ENCODE assay signal across 12 cellular contexts in the genomic region with DNA sequence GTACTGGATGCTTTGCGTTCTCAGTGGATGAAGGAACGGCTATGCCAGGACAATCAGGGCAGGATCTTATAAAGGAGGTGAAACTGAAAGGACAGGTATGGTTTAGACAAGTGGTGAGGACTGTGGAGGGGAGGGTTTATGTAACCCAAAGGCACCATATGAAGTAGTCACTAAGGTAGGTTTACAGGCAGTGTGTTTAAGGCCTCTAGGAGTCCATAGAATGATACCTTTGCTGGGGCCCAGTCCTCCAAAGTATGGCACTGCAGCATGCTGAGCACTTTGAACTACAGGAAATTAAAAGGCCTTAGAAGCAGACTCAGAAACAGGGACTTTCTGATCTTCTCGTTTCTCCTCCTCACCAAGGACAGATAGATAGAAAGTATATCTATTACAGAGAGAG.
"Had no signal": no experiment of that assay in that cellular context is flagged by ENCODE, and none has a peak within 500 bp of the region (broad histone marks: within the 10 kb centered on the region; RNA-seq: fewer than 3 reads in every experiment).

No MANE protein-coding gene starts in this region.

- FAIRE-seq: urothelium cell line had no signal

- H3K4me3 Mint-ChIP-seq: activated naive CD4-positive, alpha-beta T cell treated with anti-CD3 and anti-CD28 coated beads, Interleukin-2, amount 10 ng/mL, durations not matched to agents 7 days and 5 days; central memory CD8-positive, alpha-beta T cell; effector memory CD8-positive, alpha-beta T cell; T-helper 1 cell treated with Interleukin-12 subunit alpha and Interleukin-12 subunit beta and Interleukin-4 antibody, amounts not matched to agents 30 μg/mL and 1 μg/mL, for 36 hours had no signal

- H3K4me1 Mint-ChIP-seq: central memory CD8-positive, alpha-beta T cell had no signal

- ATAC-seq: effector memory CD8-positive, alpha-beta T cell had no signal

- DNase-seq: activated CD4-positive, CD25-positive, alpha-beta regulatory T cell; activated naive CD4-positive, alpha-beta T cell treated with anti-CD3 and anti-CD28 coated beads, Interleukin-2, amount 10 ng/mL, durations not matched to agents 7 days and 5 days; adrenal gland; effector memory CD8-positive, alpha-beta T cell; kidney glomerular epithelial cell; retina; stimulated activated CD4-positive, alpha-beta T cell treated with anti-CD3 and anti-CD28 coated beads, Interleukin-15, amount 100 ng/mL, for 24 hours; stimulated activated CD4-positive, alpha-beta T cell treated with anti-CD3 and anti-CD28 coated beads, Interleukin-4, amount 100 ng/mL, for 24 hours had no signal

- H3K4me3 ChIP-seq: adrenal gland had no signal

- H3K36me3 Mint-ChIP-seq: activated naive CD4-positive, alpha-beta T cell treated with anti-CD3 and anti-CD28 coated beads, Interleukin-2, amount 10 ng/mL, durations not matched to agents 7 days and 5 days had no signal

- H3K27me3 ChIP-seq: adrenal gland, neutrophil had no signal

- H3K27ac Mint-ChIP-seq: activated naive CD4-positive, alpha-beta T cell treated with anti-CD3 and anti-CD28 coated beads, Interleukin-2, amount 10 ng/mL, durations not matched to agents 7 days and 5 days; effector memory CD8-positive, alpha-beta T cell; T-helper 1 cell treated with Interleukin-12 subunit alpha and Interleukin-12 subunit beta and Interleukin-4 antibody, amounts not matched to agents 30 μg/mL and 1 μg/mL, for 36 hours had no signal

- H3K27me3 Mint-ChIP-seq: activated naive CD4-positive, alpha-beta T cell treated with anti-CD3 and anti-CD28 coated beads, Interleukin-2, amount 10 ng/mL, durations not matched to agents 7 days and 5 days; central memory CD8-positive, alpha-beta T cell had no signal

- H3K9me3 Mint-ChIP-seq: activated naive CD4-positive, alpha-beta T cell treated with anti-CD3 and anti-CD28 coated beads, Interleukin-2, amount 10 ng/mL, durations not matched to agents 7 days and 5 days; central memory CD8-positive, alpha-beta T cell; effector memory CD8-positive, alpha-beta T cell; T-helper 1 cell treated with Interleukin-12 subunit alpha and Interleukin-12 subunit beta and Interleukin-4 antibody, amounts not matched to agents 30 μg/mL and 1 μg/mL, for 36 hours had no signal

- H3K27ac ChIP-seq: adrenal gland, neutrophil had no signal

- H3K36me3 ChIP-seq: adrenal gland, neutrophil had no signal

- H3K9me3 ChIP-seq: adrenal gland, neutrophil had no signal

- H3K4me1 ChIP-seq: adrenal gland had no signal
